Comparison of ENCODE assay signal across 8 cellular contexts in genomic region chr10:76902949-76903348, GRCh38.
DNase-seq lines count a peak whose midpoint lies in the region; ATAC-seq and TF ChIP-seq lines count a peak whose summit lies in the region.

No MANE protein-coding gene starts in this region.

- H3K4me1 Mint-ChIP-seq in brain = no peaks in the 10 kb centered on the region
- peaks cover 0 to 3% (median 0%) of the 10 kb centered on the region in 3 donors for H3K4me1 Mint-ChIP-seq in naive B cell

- H3K9me3 Mint-ChIP-seq in brain (peaks cover 0 to 2% (median 0%) of the 10 kb centered on the region in 5 experiments), naive B cell (peaks cover 0 to 4% (median 0%) of the 10 kb centered on the region in 7 donors)

- TF ChIP-seq CTCF in GM10266 (IDR thresholded peaks at IDR 0.05; ENCODE audit: control insufficient read depth, insufficient read depth, low read depth, missing control alignments) (peak; percentile 37), brain (conservative IDR thresholded peaks at IDR 0.05) (peak; percentile 31 to 68)

- peaks cover 3% of the 10 kb centered on the region for H3K36me3 Mint-ChIP-seq in brain
- no peaks in the 10 kb centered on the region for H3K36me3 Mint-ChIP-seq in naive B cell

- DNase-seq in GM10266 (ENCODE audit: extremely low spot score) (no peak), M059J (ENCODE audit: low read depth) (peak; percentile 40), naive B cell (peak; percentile 20), AG20443 (ENCODE audit: low spot score) (no peak), NCI-H345 treated with DMSO at 0.1 percent for 48 hours (lab: John Stamatoyannopoulos, UW; ENCODE audit: unreplicated experiment) (no peak)

- peaks cover 4% of the 10 kb centered on the region for H3K27me3 Mint-ChIP-seq in brain
- no peaks in the 10 kb centered on the region for H3K27me3 Mint-ChIP-seq in naive B cell

- H3K4me3 Mint-ChIP-seq in brain = no peak overlapping the region
- peak overlapping the region in 1 of 8 donors; percentile 13 for H3K4me3 Mint-ChIP-seq in naive B cell

- no peak for ATAC-seq in naive B cell (ENCODE audit: low read depth in 2 of 2)
- ATAC-seq in HG02623 (IDR thresholded peaks at IDR 0.05; ENCODE audit: unreplicated experiment) = no peak
- ATAC-seq in HG03457 (IDR thresholded peaks at IDR 0.05; ENCODE audit: unreplicated experiment) = no peak

- no peak overlapping the region for H3K27ac Mint-ChIP-seq in brain
- H3K27ac Mint-ChIP-seq in naive B cell = no peak overlapping the region

Comparison
In these comparisons a context has a peak if more than half of its experiments do, and no peak if none do; other contexts are left out.
1. DNase-seq: peak in M059J (single experiment) and naive B cell (single experiment); none in GM10266 (single experiment), AG20443 (single experiment) and NCI-H345 treated with DMSO at 0.1 percent for 48 hours (single experiment).